8 cellular contexts compared by ENCODE assay signal in genomic region chr22:20506543-20507252, GRCh38. TPM values are rescaled to one million over a fixed set of nuclear protein-coding genes. Genes with fewer than 3 reads are reported as not detected.
DNase-seq lines count a peak whose midpoint lies in the region; ATAC-seq, FAIRE-seq and TF ChIP-seq lines count a peak whose summit lies in the region.

No MANE protein-coding gene starts in this region.

- H3K4me1 ChIP-seq in CD8-positive, alpha-beta T cell (ENCODE audit: insufficient read depth, low read length) = peaks cover 34% of the 10 kb centered on the region
- H3K4me1 ChIP-seq in PC-9 (replicated peaks; ENCODE audit: insufficient read depth) (peaks cover 30% of the 10 kb centered on the region), endothelial cell of umbilical vein (ENCODE audit: control insufficient read depth, extremely low read depth, insufficient read depth, low read length) (peaks cover 33% of the 10 kb centered on the region), ovary (ENCODE audit: insufficient read depth) (peaks cover 11% of the 10 kb centered on the region)

- H3K79me2 ChIP-seq in PC-9 (ENCODE audit: low read depth) (peaks cover 42% of the 10 kb centered on the region), endothelial cell of umbilical vein (ENCODE audit: control insufficient read depth, insufficient read depth, low read length) (peaks cover 43% of the 10 kb centered on the region)

- no peaks in the 10 kb centered on the region for H3K9me1 ChIP-seq in endothelial cell of umbilical vein (replicated peaks; ENCODE audit: control insufficient read depth, extremely low read depth, insufficient read depth, low read length)

- H3K36me3 ChIP-seq in CD8-positive, alpha-beta T cell (ENCODE audit: insufficient read depth, low read length) = no peaks in the 10 kb centered on the region
- no peaks in the 10 kb centered on the region for H3K36me3 ChIP-seq in PC-9 (ENCODE audit: low read depth)
- peaks cover 0 to 2% of the 10 kb centered on the region in 2 experiments for H3K36me3 ChIP-seq in endothelial cell of umbilical vein (ENCODE audit: control insufficient read depth in 2 of 2, extremely low read depth in 1 of 2, insufficient read depth in 2 of 2, low read length in 2 of 2)
- no peaks in the 10 kb centered on the region for H3K36me3 ChIP-seq in ovary

- H3K4me2 ChIP-seq in PC-9 (peak overlapping the region; percentile 100), endothelial cell of umbilical vein (ENCODE audit: insufficient read depth, low read length) (peak overlapping the region; percentile 83)

- H3K9me2 ChIP-seq in PC-9 (ENCODE audit: insufficient read depth) = no peaks in the 10 kb centered on the region

- no peak for DNase-seq in CD8-positive, alpha-beta T cell
- DNase-seq in PC-9 (no peak), endothelial cell of umbilical vein (ENCODE audit: low read depth, low spot score) (no peak), ovary (no peak), SK-N-DZ (ENCODE audit: low spot score) (no peak), HK-2 (ENCODE audit: unreplicated experiment) (no peak), GDM1 (lab: John Stamatoyannopoulos, UW) (no peak)

- 64 to 67% (median 65%) methylated on average over 13 of the region's 13 CpGs for WGBS in ovary, 3 donors

- TF ChIP-seq EP300 in ovary (IDR thresholded peaks at IDR 0.05) = no peak

- no peak for TF ChIP-seq POLR2A in endothelial cell of umbilical vein (IDR thresholded peaks at IDR 0.05; ENCODE audit: low read depth, low read length)
- TF ChIP-seq POLR2A in ovary (IDR thresholded peaks at IDR 0.05) = no peak

- H4K20me1 ChIP-seq in PC-9 (ENCODE audit: insufficient read depth) = no peaks in the 10 kb centered on the region
- peaks cover 2% of the 10 kb centered on the region for H4K20me1 ChIP-seq in endothelial cell of umbilical vein (replicated peaks; ENCODE audit: control insufficient read depth, extremely low read depth, insufficient read depth, low read length)

- no peak for TF ChIP-seq CTCF in CD8-positive, alpha-beta T cell (IDR thresholded peaks at IDR 0.05)
- TF ChIP-seq CTCF in PC-9 (conservative IDR thresholded peaks at IDR 0.05) (no peak), endothelial cell of umbilical vein (IDR thresholded peaks at IDR 0.05; ENCODE audit: extremely low read depth in 1 of 2, insufficient read depth in 1 of 2, low read depth in 1 of 2, low read length in 2 of 2) (no peak), ovary (IDR thresholded peaks at IDR 0.05) (no peak)

- no peaks in the 10 kb centered on the region for H3K9me3 ChIP-seq in CD8-positive, alpha-beta T cell (ENCODE audit: low read length)
- H3K9me3 ChIP-seq in PC-9 (ENCODE audit: insufficient read depth, low read depth) (no peaks in the 10 kb centered on the region), endothelial cell of umbilical vein (replicated peaks; ENCODE audit: control insufficient read depth, insufficient read depth, low read length) (no peaks in the 10 kb centered on the region), ovary (no peaks in the 10 kb centered on the region)

- no peaks in the 10 kb centered on the region for H3K9me3 Mint-ChIP-seq in CD8-positive, alpha-beta T cell

- FAIRE-seq in endothelial cell of umbilical vein (lab: Jason Lieb, UNC) = no peak

- intact Hi-C loops in CD8-positive, alpha-beta T cell (cut with DNase I, micrococcal nuclease) = loop anchor here (1.0 to 5.0 kb wide), 7 partner anchors 11 to 389 kb away; partner anchors contain the start of genes KLHL22 (in 2 of the 2), DGCR6L (in 1 of the 2), TRMT2A (in 1 of the 2) and ZNF74 (in 1 of the 2)
- intact Hi-C loops in PC-9 (cut with micrococcal nuclease; ENCODE audit: unreplicated experiment) (no loop called here), endothelial cell of umbilical vein (cut with micrococcal nuclease) (loop anchor here (1.0 kb wide), 1 partner anchor 10 kb away; no protein-coding TSS in a partner anchor), ovary (cut with DNase I) (loop anchor here in 1 of 4 donors (5.0 kb wide), 1 partner anchor 46 kb away; no protein-coding TSS in a partner anchor)

- no TSS peak for BruUV-seq in PC-9 (replicated peaks; lab: Mats Ljungman, UMichigan)
- no TSS peak for BruUV-seq in endothelial cell of umbilical vein (replicated peaks; lab: Mats Ljungman, UMichigan)

- H3K36me3 Mint-ChIP-seq in CD8-positive, alpha-beta T cell = peaks cover 27% of the 10 kb centered on the region

- ATAC-seq in CD8-positive, alpha-beta T cell = no peak
- ATAC-seq in GM21526 (IDR thresholded peaks at IDR 0.05; ENCODE audit: low FRiP score, unreplicated experiment) = no peak

- H3K4me3 Mint-ChIP-seq in CD8-positive, alpha-beta T cell = peak overlapping the region; percentile 95

- dilution Hi-C loops in endothelial cell of umbilical vein (cut with MboI; ENCODE audit: extremely low pct_ligation_motif_present, low sequenced_read_pairs) = no loop called here

- no peaks in the 10 kb centered on the region for H3K27me3 Mint-ChIP-seq in CD8-positive, alpha-beta T cell (ENCODE audit: low read depth)

- POLR2A ChIA-PET in CD8-positive, alpha-beta T cell (lab: Charles Lee) = interaction anchor here (1.3 to 5.0 kb wide), 7 partner anchors 12 to 101 kb away, joined by 3 to 39 read pairs (median 6); no protein-coding TSS in a partner anchor
- POLR2A ChIA-PET in PC-9 (lab: Charles Lee; ENCODE audit: unreplicated experiment) = no interaction called here
- POLR2A ChIA-PET in endothelial cell of umbilical vein (lab: Charles Lee) = interaction anchor here (1.2 kb wide), 1 partner anchor 13 kb away, joined by 4 read pairs; no protein-coding TSS in a partner anchor

- H2AFZ ChIP-seq in PC-9 = peak overlapping the region; percentile 72; the same call in 1 of the 2 replicates
- H2AFZ ChIP-seq in endothelial cell of umbilical vein (ENCODE audit: low read depth, low read length) = peak overlapping the region; percentile 99

- peak overlapping the region; percentile 92 for H3K4me3 ChIP-seq in CD8-positive, alpha-beta T cell (ENCODE audit: low read depth, low read length)
- H3K4me3 ChIP-seq in PC-9 = peak overlapping the region; percentile 66
- peak overlapping the region; percentile 55 to 88 (median 63) for H3K4me3 ChIP-seq in endothelial cell of umbilical vein (replicated peaks in 1 of 3; ENCODE audit: insufficient read depth in 1 of 3, low read depth in 1 of 3, low read length in 3 of 3)
- H3K4me3 ChIP-seq in ovary = peak overlapping the region; percentile 93

- peak overlapping the region; percentile 97 for H3K9ac ChIP-seq in endothelial cell of umbilical vein (replicated peaks; ENCODE audit: extremely low read depth, insufficient read depth, low read length)

- H3K27me3 ChIP-seq in CD8-positive, alpha-beta T cell (ENCODE audit: insufficient read depth, low read length) = no peaks in the 10 kb centered on the region
- H3K27me3 ChIP-seq in PC-9 (ENCODE audit: insufficient read depth, low read depth) (no peaks in the 10 kb centered on the region), endothelial cell of umbilical vein (ENCODE audit: control insufficient read depth in 2 of 2, insufficient read depth in 2 of 2, low read length in 2 of 2) (no peaks in the 10 kb centered on the region), ovary (no peaks in the 10 kb centered on the region)

- peaks cover 36% of the 10 kb centered on the region for H3F3A ChIP-seq in PC-9 (ENCODE audit: insufficient read depth, low read depth)

- CTCF ChIA-PET in CD8-positive, alpha-beta T cell (lab: Charles Lee) = interaction anchor here (0.8 to 8.2 kb wide), 9 partner anchors 7 to 99 kb away, joined by 3 to 64 read pairs (median 3); no protein-coding TSS in a partner anchor
- CTCF ChIA-PET in PC-9 (lab: Charles Lee) = no interaction called here
- CTCF ChIA-PET in endothelial cell of umbilical vein (lab: Charles Lee) = interaction anchor here (0.9 to 1.3 kb wide), 4 partner anchors 10 to 58 kb away, joined by 3 to 5 read pairs (median 4); no protein-coding TSS in a partner anchor

- H3K4me1 Mint-ChIP-seq in CD8-positive, alpha-beta T cell (ENCODE audit: low read depth) = peaks cover 43% of the 10 kb centered on the region

- H3K27ac Mint-ChIP-seq in CD8-positive, alpha-beta T cell = peak overlapping the region; percentile 96

- H3K27ac ChIP-seq in CD8-positive, alpha-beta T cell (ENCODE audit: low read depth, low read length) = no peak overlapping the region
- H3K27ac ChIP-seq in PC-9 (no peak overlapping the region), endothelial cell of umbilical vein (ENCODE audit: insufficient read depth, low read depth, low read length) (peak overlapping the region; percentile 84), ovary (peak overlapping the region in 1 of 2 donors; percentile 82)

TF ChIP-seq in endothelial cell of umbilical vein, 7 proteins besides CTCF, POLR2A, EP300 and RAD21:
- TF ChIP-seq GATA2 (IDR thresholded peaks at IDR 0.05; ENCODE audit: insufficient read depth, insufficient read length, low read depth, low read length) = no peak

RNA-seq across cellular contexts. Expression of gene MED15, which starts 0.7 kb away (rescaled TPM):
- total RNA-seq in CD8-positive, alpha-beta T cell = 100 to 1,000 TPM; 316 TPM
- total RNA-seq in PC-9 (2021) (82.0 and 87.9 TPM in 2 replicates), endothelial cell of umbilical vein (126 and 138 TPM in 2 replicates), ovary (10 to 100 TPM; 21.9 to 79.3 (median 69.5) TPM)
- polyA plus RNA-seq in endothelial cell of umbilical vein (68.1 and 85.1 TPM in 2 replicates), ovary (10 to 100 TPM; 23.6 to 40.1 TPM)
- polyA plus RNA-seq in endothelial cell of umbilical vein (2011; cell fraction: cytosol; rRNA removed) = 39.4 and 44.2 TPM in 2 replicates
- polyA plus RNA-seq in endothelial cell of umbilical vein (2011; cell fraction: nucleus; rRNA removed) = 186 and 198 TPM in 2 replicates
- polyA plus RNA-seq in endothelial cell of umbilical vein (2012) = 54.1 and 54.9 TPM in 2 replicates
- polyA minus RNA-seq in endothelial cell of umbilical vein = 86.6 and 102 TPM in 2 replicates
- 22.4 TPM for polyA minus RNA-seq in endothelial cell of umbilical vein (2011; cell fraction: cytosol; rRNA and poly(A)+ RNA removed)
- polyA minus RNA-seq in endothelial cell of umbilical vein (2011; cell fraction: nucleus; rRNA and poly(A)+ RNA removed) = 145 and 223 TPM in 2 replicates
- polyA plus RNA-seq in SK-N-DZ (2014; cell fraction: cytosol; rRNA removed) = 13.0 and 18.5 TPM in 2 replicates
- polyA plus RNA-seq in SK-N-DZ (2014; cell fraction: nucleus; rRNA removed) = 30.5 and 51.8 TPM in 2 replicates

RNA-seq across cellular contexts. Expression of gene KLHL22, which starts 11.1 kb away (rescaled TPM):
- total RNA-seq in CD8-positive, alpha-beta T cell = 10 to 100 TPM; 24.6 to 27.3 TPM
- 17.7 and 20.0 TPM in 2 replicates for total RNA-seq in PC-9 (2021)
- 20.1 and 24.2 TPM in 2 replicates for total RNA-seq in endothelial cell of umbilical vein
- 33.6 and 38.1 TPM in 2 replicates for polyA plus RNA-seq in endothelial cell of umbilical vein
- polyA plus RNA-seq in endothelial cell of umbilical vein (2011; cell fraction: cytosol; rRNA removed) = 19.9 and 24.6 TPM in 2 replicates
- polyA plus RNA-seq in endothelial cell of umbilical vein (2011; cell fraction: nucleus; rRNA removed) = 33.5 and 50.8 TPM in 2 replicates
- polyA plus RNA-seq in endothelial cell of umbilical vein (2012) = 14.3 and 15.8 TPM in 2 replicates
- polyA minus RNA-seq in endothelial cell of umbilical vein = 40.5 and 44.8 TPM in 2 replicates
- 4.0 TPM for polyA minus RNA-seq in endothelial cell of umbilical vein (2011; cell fraction: cytosol; rRNA and poly(A)+ RNA removed)
- 21.8 and 24.5 TPM in 2 replicates for polyA minus RNA-seq in endothelial cell of umbilical vein (2011; cell fraction: nucleus; rRNA and poly(A)+ RNA removed)
- total RNA-seq in ovary = 10 to 100 TPM; 24.6 to 42.9 (median 28.7) TPM
- 10 to 100 TPM; 26.9 to 30.7 TPM for polyA plus RNA-seq in ovary
- polyA plus RNA-seq in SK-N-DZ (2014; cell fraction: cytosol; rRNA removed) = 32.7 and 36.4 TPM in 2 replicates
- polyA plus RNA-seq in SK-N-DZ (2014; cell fraction: nucleus; rRNA removed) = 40.3 and 52.4 TPM in 2 replicates
